31 cellular contexts compared by ENCODE assay signal in the genomic region with DNA sequence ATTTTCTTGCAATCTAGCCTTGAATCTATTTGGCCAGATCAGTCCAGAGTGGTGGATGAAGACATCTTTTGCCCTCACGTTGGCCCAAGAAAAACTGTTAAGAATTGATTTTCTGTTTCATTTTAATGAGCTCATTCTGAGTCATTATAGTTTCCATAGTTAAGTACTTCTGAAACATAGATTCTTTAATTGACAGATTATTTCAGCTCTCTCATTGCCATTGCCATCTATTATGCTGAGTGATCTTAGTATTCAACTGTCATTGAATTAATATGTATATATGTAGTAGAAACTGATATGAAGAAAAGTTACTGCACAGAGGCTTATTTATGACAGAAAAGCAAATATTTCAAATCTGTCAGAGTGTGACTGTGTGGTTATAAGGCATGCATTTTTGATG. TPM values are rescaled to one million over a fixed set of nuclear protein-coding genes. Genes with fewer than 3 reads are reported as not detected.
"Had no signal": no experiment of that assay in that cellular context is flagged by ENCODE, and none has a peak within 500 bp of the region (broad histone marks: within the 10 kb centered on the region; RNA-seq: fewer than 3 reads in every experiment).

No MANE protein-coding gene starts in this region.

- H3K4me1 ChIP-seq: gastrocnemius medialis, heart right ventricle, left ventricle myocardium inferior, lower lobe of right lung, prostate gland, right atrium auricular region, tibial nerve, upper lobe of left lung had no signal

- H3K27me3 Mint-ChIP-seq: naive thymus-derived CD8-positive, alpha-beta T cell had no signal

- H3K27ac Mint-ChIP-seq: endodermal cell, nephron progenitor cell had no signal

- H3K4me1 Mint-ChIP-seq: nephron progenitor cell had no signal

- ATAC-seq: esophagus mucosa; gastrocnemius medialis; heart right ventricle; left cardiac atrium; lower lobe of right lung; naive thymus-derived CD8-positive, alpha-beta T cell had no signal

- H3K36me3 ChIP-seq: gastrocnemius medialis, heart right ventricle, left ventricle myocardium inferior, lower lobe of right lung, prostate gland, right atrium auricular region, thoracic aorta, tibial nerve, upper lobe of left lung had no signal

- H3K27ac ChIP-seq: dorsolateral prefrontal cortex, epithelial cell of prostate, gastrocnemius medialis, left ventricle myocardium inferior, lower lobe of right lung, prostate gland, thoracic aorta, tibial nerve, upper lobe of left lung had no signal

- H3K9me3 ChIP-seq: gastrocnemius medialis, lower lobe of right lung, prostate gland, thoracic aorta had no signal

- H3K4me3 ChIP-seq: dorsolateral prefrontal cortex, gastrocnemius medialis, heart right ventricle, left ventricle myocardium inferior, lower lobe of right lung, prostate gland, right atrium auricular region, smooth muscle cell, thoracic aorta, tibial nerve, upper lobe of left lung had no signal

- DNase-seq: dorsolateral prefrontal cortex; effector CD8-positive, alpha-beta T cell; endodermal cell; foreskin fibroblast; gastrocnemius medialis; heart right ventricle; hippocampal formation; left cardiac atrium; left ventricle myocardium inferior; lower lobe of right lung; naive thymus-derived CD8-positive, alpha-beta T cell; nephron progenitor cell; nucleus accumbens; stimulated activated CD4-positive, alpha-beta T cell treated with anti-CD3 and anti-CD28 coated beads, Interleukin-12 subunit alpha, Interleukin-12 subunit beta, amount 100 ng/mL, for 4 hours; stimulated activated CD4-positive, alpha-beta T cell treated with anti-CD3 and anti-CD28 coated beads, Interleukin-1b, Interleukin-23, amount 100 ng/mL, for 48 hours; stimulated activated CD4-positive, alpha-beta T cell treated with anti-CD3 and anti-CD28 coated beads, Interleukin-4, amount 100 ng/mL, for 1 hour; stimulated activated CD8-positive, alpha-beta memory T cell treated with anti-CD3 and anti-CD28 coated beads, Interleukin-4, amount 100 ng/mL, for 48 hours; stimulated activated naive CD4-positive, alpha-beta T cell treated with Interleukin-2 at 50 U/mL for 16 hours; upper lobe of left lung had no signal

- H3K4me3 Mint-ChIP-seq: endodermal cell; naive thymus-derived CD8-positive, alpha-beta T cell; nephron progenitor cell had no signal

- H3K27me3 ChIP-seq: gastrocnemius medialis, heart right ventricle, right atrium auricular region, tibial nerve, upper lobe of left lung had no signal

RNA-seq across cellular contexts. Expression of gene PPP1R2C, which starts 45.5 kb away (rescaled TPM):
- total RNA-seq: dorsolateral prefrontal cortex; endodermal cell; esophagus mucosa; gastrocnemius medialis; heart right ventricle; kidney epithelial cell; left cardiac atrium; left ventricle myocardium inferior; lower lobe of right lung; mesenteric fat pad; myocyte; naive thymus-derived CD8-positive, alpha-beta T cell; osteocyte; right atrium auricular region; sciatic nerve; smooth muscle cell; thoracic aorta; tibial nerve; upper lobe of left lung had no signal
